ENCODE assay signal across 19 cellular contexts in the genomic region with DNA sequence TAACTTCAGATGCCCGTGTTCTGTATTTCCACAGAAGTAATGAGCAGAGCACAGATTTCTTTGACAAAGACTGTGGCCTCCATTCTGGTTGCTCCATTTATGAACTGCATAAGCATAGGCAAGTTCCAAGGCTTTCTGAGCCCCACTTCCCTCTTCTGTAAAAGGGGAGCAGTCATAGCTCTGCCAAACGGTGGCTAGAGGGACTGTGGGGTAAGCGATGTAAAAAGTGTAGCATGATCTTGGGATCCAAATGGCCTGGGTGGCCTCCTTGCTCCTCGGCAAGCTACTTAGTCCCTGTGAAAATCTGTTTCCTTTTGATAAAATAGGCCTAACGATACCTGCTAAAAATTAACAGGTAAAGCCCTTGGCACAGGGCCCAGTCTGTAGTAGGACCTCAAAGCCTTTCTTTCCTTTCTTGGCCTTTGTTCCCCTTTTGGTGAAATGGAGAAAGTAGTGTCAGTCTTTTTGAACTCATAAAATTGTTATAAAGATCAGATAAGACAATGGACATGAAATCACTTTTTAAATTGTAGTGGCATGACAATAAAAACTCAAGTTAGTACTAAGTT.
"Had no signal": no experiment of that assay in that cellular context is flagged by ENCODE, and none has a peak within 500 bp of the region (broad histone marks: within the 10 kb centered on the region; RNA-seq: fewer than 3 reads in every experiment).

No MANE protein-coding gene starts in this region.

- FAIRE-seq: kidney had no signal

- DNase-seq: activated CD4-positive, alpha-beta T cell treated with anti-CD3 and anti-CD28 coated beads, Interleukin-2, amount 10 ng/mL, durations not matched to agents 7 days and 5 days; activated CD8-positive, alpha-beta memory T cell treated with anti-CD3 and anti-CD28 coated beads, Interleukin-2, amount 50 U/mL, for 4 hours; activated naive CD4-positive, alpha-beta T cell treated with anti-CD3 and anti-CD28 coated beads for 36 hours; activated T-cell treated with anti-CD3 and anti-CD28 coated beads, Interleukin-2, amount 50 U/mL, for 4 hours; body of pancreas; dorsolateral prefrontal cortex; endodermal cell; foreskin keratinocyte; kidney; left ventricle myocardium inferior; naive thymus-derived CD4-positive, alpha-beta T cell; ovary; stimulated activated CD4-positive, alpha-beta T cell treated with anti-CD3 and anti-CD28 coated beads, Interleukin-4, amount 100 ng/mL, for 24 hours; stimulated activated naive B cell treated with anti-CD40 and anti-IgM and Interleukin-4, amounts not matched to agents 10 μg/mL and 1 μg/mL and 100 μg/mL, for 72 hours; T-cell; T-helper 9 cell had no signal

- H3K27ac ChIP-seq: body of pancreas, epithelial cell of prostate, foreskin keratinocyte, left ventricle myocardium inferior, ovary had no signal

- H3K9me3 ChIP-seq: body of pancreas, ovary had no signal

- H3K27me3 ChIP-seq: body of pancreas, dorsolateral prefrontal cortex, foreskin keratinocyte, ovary had no signal

- H3K4me1 ChIP-seq: body of pancreas, foreskin keratinocyte, left ventricle myocardium inferior had no signal

- ATAC-seq: activated CD4-positive, CD25-positive, alpha-beta regulatory T cell treated with anti-CD3 and anti-CD28 coated beads, Interleukin-2, amount 50 U/mL, for 24 hours; activated T-cell treated with anti-CD3 and anti-CD28 coated beads, Interleukin-2, amount 50 U/mL, for 4 hours; body of pancreas; foreskin keratinocyte; naive thymus-derived CD4-positive, alpha-beta T cell; sciatic nerve; stimulated activated naive B cell treated with anti-CD40 and anti-IgM and Interleukin-4, amounts not matched to agents 10 μg/mL and 1 μg/mL and 100 μg/mL, for 72 hours; T-cell had no signal

- H3K36me3 ChIP-seq: left ventricle myocardium inferior, ovary had no signal

- H3K4me3 ChIP-seq: body of pancreas, dorsolateral prefrontal cortex, left ventricle myocardium inferior, ovary had no signal
